ENCODE assay signal across 1 cellular context in the genomic region with DNA sequence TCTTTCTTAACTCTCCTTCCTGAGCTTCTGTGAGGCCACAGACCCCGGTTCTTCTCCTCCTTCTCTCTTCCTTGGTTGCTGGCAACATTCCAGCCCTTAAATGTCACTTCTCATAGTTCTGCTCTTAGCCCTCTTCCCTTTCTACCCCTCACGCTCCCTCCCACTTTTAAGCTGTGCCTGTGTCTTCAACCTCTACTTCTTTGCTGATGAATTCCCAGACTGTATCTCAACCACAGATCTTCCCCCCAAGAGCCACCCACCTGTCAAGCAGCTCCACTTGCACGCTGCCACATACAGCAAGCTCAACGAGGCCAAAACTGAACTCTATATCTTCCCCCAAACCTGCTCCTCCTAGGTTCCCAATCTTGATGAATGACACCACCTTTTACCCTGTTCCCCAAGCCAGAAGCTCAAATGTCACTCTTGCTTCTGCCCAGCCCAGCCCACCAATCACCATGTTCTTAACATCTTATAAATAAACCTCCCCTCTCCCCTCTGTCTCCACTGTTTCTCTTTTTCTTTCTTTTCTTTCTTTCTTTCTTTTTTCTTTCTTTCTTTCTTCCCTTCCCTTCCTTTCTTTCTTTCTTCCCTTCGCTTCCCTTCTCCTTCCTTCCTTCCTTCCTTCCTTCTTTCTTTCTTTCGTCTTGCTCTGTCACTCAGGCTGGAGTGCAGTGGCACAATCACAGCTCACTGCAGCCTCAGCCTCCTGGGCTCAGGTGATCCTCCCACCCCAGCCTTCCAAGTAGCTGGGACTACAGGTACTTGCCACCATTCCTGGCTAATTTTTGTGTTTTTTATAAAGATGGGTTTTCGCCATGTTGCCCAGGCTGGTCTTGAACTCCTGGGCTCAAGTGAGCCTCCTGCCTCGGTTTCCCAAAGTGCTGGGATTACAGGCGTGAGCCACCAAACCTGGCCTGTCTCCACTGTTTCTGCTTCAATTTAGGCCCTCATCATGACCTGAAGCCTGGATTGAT.
TF ChIP-seq lines count a peak whose summit lies in the region.

No MANE protein-coding gene starts in this region.

TF ChIP-seq in K562, 482 proteins besides CTCF, POLR2A, EP300 and RAD21 (continued from another document and continues in another):
- TF ChIP-seq, protein P1, sequence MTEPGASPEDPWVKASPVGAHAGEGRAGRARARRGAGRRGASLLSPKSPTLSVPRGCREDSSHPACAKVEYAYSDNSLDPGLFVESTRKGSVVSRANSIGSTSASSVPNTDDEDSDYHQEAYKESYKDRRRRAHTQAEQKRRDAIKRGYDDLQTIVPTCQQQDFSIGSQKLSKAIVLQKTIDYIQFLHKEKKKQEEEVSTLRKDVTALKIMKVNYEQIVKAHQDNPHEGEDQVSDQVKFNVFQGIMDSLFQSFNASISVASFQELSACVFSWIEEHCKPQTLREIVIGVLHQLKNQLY (CRISPR knock-in tag; conservative IDR thresholded peaks at IDR 0.05), result no peak
- TF ChIP-seq YY1 (IDR thresholded peaks at IDR 0.05; ENCODE audit: borderline replicate concordance in 1 of 3, control insufficient read depth in 1 of 3, extremely low read depth in 1 of 3, insufficient read depth in 3 of 3, insufficient read length in 1 of 3, insufficient replicate concordance in 2 of 3, low read depth in 1 of 3, low read length in 2 of 3) (no peak), ZNF311 (CRISPR knock-in tag; IDR thresholded peaks at IDR 0.05) (no peak), GABPB2 (CRISPR knock-in tag; conservative IDR thresholded peaks at IDR 0.05) (no peak), GATAD2A (IDR thresholded peaks at IDR 0.05) (peak; percentile 84; the same call in 1 of the 2 replicates), MTA2 (IDR thresholded peaks at IDR 0.05; ENCODE audit: low read depth) (peak; percentile 56; the same call in 1 of the 2 replicates), ZNF696 (CRISPR knock-in tag; conservative IDR thresholded peaks at IDR 0.05) (no peak), U2AF1 (optimal IDR thresholded peaks at IDR 0.05; ENCODE audit: low read depth, low read length) (no peak), ZNF24 (IDR thresholded peaks at IDR 0.05) (no peak), ZNF561 (CRISPR knock-in tag; conservative IDR thresholded peaks at IDR 0.05) (no peak), DACH1 (IDR thresholded peaks at IDR 0.05; ENCODE audit: partially characterized antibody) (no peak), SRSF7 (optimal IDR thresholded peaks at IDR 0.05; ENCODE audit: low read depth, low read length) (no peak), CCAR2 (IDR thresholded peaks at IDR 0.05; ENCODE audit: low read depth, low read length) (no peak), CHCHD3 (CRISPR knock-in tag; IDR thresholded peaks at IDR 0.05) (no peak), ZNF699 (CRISPR knock-in tag; IDR thresholded peaks at IDR 0.05; ENCODE audit: insufficient replicate concordance) (no peak), BRD4 (IDR thresholded peaks at IDR 0.05) (no peak), ZFP36 (IDR thresholded peaks at IDR 0.05; ENCODE audit: low read depth, low read length, partially characterized antibody) (peak; percentile 4), NFE2L1 (tag; IDR thresholded peaks at IDR 0.05; ENCODE audit: borderline replicate concordance, low read depth) (no peak), KLF1 (tag; IDR thresholded peaks at IDR 0.05) (no peak), RBM14 (IDR thresholded peaks at IDR 0.05; ENCODE audit: borderline replicate concordance, insufficient read depth, low read depth, low read length) (no peak), KLF10 (CRISPR knock-in tag; IDR thresholded peaks at IDR 0.05) (no peak), RBM22 (IDR thresholded peaks at IDR 0.05; ENCODE audit: low read depth, low read length, poor library complexity, severe bottlenecking) (no peak), MCM3 (IDR thresholded peaks at IDR 0.05) (no peak), BACH1 (tag; IDR thresholded peaks at IDR 0.05) (peak; percentile 64; the same call in 1 of the 2 replicates), TCF3 (CRISPR knock-in tag; IDR thresholded peaks at IDR 0.05) (no peak; the same call in 1 of the 2 replicates), CEBPG (CRISPR knock-in tag; IDR thresholded peaks at IDR 0.05) (no peak), CEBPG (tag; conservative IDR thresholded peaks at IDR 0.05 in 1 of 2, IDR thresholded peaks at IDR 0.05 in 1 of 2) (no peak), HDAC1 (IDR thresholded peaks at IDR 0.05) (peak in 1 of 2 experiments; percentile 88; a peak in 2 of 4 replicates), KDM4B (IDR thresholded peaks at IDR 0.05; ENCODE audit: borderline replicate concordance in 2 of 2, low read depth in 1 of 2) (0 out of 4 replicates have a peak, but pooled peaks of 1 of the 2 experiments have one; percentile 8), ZBTB17 (CRISPR knock-in tag; IDR thresholded peaks at IDR 0.05) (peak; percentile 37; the same call in 1 of the 2 replicates), SIX5 (IDR thresholded peaks at IDR 0.05; ENCODE audit: borderline replicate concordance in 1 of 2, insufficient read depth in 1 of 2, low read depth in 1 of 2, low read length in 2 of 2) (no peak), POLR2G (IDR thresholded peaks at IDR 0.05; ENCODE audit: low read depth, low read length) (no peak)
- TF ChIP-seq, protein P2, sequence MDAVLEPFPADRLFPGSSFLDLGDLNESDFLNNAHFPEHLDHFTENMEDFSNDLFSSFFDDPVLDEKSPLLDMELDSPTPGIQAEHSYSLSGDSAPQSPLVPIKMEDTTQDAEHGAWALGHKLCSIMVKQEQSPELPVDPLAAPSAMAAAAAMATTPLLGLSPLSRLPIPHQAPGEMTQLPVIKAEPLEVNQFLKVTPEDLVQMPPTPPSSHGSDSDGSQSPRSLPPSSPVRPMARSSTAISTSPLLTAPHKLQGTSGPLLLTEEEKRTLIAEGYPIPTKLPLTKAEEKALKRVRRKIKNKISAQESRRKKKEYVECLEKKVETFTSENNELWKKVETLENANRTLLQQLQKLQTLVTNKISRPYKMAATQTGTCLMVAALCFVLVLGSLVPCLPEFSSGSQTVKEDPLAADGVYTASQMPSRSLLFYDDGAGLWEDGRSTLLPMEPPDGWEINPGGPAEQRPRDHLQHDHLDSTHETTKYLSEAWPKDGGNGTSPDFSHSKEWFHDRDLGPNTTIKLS (IDR thresholded peaks at IDR 0.05; ENCODE audit: borderline replicate concordance, low read depth), result peak; percentile 58; the same call in 1 of the 2 replicates
- TF ChIP-seq, protein P3, sequence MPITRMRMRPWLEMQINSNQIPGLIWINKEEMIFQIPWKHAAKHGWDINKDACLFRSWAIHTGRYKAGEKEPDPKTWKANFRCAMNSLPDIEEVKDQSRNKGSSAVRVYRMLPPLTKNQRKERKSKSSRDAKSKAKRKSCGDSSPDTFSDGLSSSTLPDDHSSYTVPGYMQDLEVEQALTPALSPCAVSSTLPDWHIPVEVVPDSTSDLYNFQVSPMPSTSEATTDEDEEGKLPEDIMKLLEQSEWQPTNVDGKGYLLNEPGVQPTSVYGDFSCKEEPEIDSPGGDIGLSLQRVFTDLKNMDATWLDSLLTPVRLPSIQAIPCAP (CRISPR knock-in tag; IDR thresholded peaks at IDR 0.05; ENCODE audit: borderline replicate concordance), result no peak
- TF ChIP-seq, protein P4, sequence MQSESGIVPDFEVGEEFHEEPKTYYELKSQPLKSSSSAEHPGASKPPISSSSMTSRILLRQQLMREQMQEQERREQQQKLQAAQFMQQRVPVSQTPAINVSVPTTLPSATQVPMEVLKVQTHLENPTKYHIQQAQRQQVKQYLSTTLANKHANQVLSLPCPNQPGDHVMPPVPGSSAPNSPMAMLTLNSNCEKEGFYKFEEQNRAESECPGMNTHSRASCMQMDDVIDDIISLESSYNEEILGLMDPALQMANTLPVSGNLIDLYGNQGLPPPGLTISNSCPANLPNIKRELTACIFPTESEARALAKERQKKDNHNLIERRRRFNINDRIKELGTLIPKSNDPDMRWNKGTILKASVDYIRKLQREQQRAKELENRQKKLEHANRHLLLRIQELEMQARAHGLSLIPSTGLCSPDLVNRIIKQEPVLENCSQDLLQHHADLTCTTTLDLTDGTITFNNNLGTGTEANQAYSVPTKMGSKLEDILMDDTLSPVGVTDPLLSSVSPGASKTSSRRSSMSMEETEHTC (IDR thresholded peaks at IDR 0.05), result no peak
- TF ChIP-seq, protein P5, sequence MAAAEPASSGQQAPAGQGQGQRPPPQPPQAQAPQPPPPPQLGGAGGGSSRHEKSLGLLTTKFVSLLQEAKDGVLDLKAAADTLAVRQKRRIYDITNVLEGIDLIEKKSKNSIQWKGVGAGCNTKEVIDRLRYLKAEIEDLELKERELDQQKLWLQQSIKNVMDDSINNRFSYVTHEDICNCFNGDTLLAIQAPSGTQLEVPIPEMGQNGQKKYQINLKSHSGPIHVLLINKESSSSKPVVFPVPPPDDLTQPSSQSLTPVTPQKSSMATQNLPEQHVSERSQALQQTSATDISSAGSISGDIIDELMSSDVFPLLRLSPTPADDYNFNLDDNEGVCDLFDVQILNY (CRISPR knock-in tag; IDR thresholded peaks at IDR 0.05), result no peak
- TF ChIP-seq, protein P6, sequence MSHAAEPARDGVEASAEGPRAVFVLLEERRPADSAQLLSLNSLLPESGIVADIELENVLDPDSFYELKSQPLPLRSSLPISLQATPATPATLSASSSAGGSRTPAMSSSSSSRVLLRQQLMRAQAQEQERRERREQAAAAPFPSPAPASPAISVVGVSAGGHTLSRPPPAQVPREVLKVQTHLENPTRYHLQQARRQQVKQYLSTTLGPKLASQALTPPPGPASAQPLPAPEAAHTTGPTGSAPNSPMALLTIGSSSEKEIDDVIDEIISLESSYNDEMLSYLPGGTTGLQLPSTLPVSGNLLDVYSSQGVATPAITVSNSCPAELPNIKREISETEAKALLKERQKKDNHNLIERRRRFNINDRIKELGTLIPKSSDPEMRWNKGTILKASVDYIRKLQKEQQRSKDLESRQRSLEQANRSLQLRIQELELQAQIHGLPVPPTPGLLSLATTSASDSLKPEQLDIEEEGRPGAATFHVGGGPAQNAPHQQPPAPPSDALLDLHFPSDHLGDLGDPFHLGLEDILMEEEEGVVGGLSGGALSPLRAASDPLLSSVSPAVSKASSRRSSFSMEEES (CRISPR knock-in tag; IDR thresholded peaks at IDR 0.05), result no peak
- TF ChIP-seq, protein P7, sequence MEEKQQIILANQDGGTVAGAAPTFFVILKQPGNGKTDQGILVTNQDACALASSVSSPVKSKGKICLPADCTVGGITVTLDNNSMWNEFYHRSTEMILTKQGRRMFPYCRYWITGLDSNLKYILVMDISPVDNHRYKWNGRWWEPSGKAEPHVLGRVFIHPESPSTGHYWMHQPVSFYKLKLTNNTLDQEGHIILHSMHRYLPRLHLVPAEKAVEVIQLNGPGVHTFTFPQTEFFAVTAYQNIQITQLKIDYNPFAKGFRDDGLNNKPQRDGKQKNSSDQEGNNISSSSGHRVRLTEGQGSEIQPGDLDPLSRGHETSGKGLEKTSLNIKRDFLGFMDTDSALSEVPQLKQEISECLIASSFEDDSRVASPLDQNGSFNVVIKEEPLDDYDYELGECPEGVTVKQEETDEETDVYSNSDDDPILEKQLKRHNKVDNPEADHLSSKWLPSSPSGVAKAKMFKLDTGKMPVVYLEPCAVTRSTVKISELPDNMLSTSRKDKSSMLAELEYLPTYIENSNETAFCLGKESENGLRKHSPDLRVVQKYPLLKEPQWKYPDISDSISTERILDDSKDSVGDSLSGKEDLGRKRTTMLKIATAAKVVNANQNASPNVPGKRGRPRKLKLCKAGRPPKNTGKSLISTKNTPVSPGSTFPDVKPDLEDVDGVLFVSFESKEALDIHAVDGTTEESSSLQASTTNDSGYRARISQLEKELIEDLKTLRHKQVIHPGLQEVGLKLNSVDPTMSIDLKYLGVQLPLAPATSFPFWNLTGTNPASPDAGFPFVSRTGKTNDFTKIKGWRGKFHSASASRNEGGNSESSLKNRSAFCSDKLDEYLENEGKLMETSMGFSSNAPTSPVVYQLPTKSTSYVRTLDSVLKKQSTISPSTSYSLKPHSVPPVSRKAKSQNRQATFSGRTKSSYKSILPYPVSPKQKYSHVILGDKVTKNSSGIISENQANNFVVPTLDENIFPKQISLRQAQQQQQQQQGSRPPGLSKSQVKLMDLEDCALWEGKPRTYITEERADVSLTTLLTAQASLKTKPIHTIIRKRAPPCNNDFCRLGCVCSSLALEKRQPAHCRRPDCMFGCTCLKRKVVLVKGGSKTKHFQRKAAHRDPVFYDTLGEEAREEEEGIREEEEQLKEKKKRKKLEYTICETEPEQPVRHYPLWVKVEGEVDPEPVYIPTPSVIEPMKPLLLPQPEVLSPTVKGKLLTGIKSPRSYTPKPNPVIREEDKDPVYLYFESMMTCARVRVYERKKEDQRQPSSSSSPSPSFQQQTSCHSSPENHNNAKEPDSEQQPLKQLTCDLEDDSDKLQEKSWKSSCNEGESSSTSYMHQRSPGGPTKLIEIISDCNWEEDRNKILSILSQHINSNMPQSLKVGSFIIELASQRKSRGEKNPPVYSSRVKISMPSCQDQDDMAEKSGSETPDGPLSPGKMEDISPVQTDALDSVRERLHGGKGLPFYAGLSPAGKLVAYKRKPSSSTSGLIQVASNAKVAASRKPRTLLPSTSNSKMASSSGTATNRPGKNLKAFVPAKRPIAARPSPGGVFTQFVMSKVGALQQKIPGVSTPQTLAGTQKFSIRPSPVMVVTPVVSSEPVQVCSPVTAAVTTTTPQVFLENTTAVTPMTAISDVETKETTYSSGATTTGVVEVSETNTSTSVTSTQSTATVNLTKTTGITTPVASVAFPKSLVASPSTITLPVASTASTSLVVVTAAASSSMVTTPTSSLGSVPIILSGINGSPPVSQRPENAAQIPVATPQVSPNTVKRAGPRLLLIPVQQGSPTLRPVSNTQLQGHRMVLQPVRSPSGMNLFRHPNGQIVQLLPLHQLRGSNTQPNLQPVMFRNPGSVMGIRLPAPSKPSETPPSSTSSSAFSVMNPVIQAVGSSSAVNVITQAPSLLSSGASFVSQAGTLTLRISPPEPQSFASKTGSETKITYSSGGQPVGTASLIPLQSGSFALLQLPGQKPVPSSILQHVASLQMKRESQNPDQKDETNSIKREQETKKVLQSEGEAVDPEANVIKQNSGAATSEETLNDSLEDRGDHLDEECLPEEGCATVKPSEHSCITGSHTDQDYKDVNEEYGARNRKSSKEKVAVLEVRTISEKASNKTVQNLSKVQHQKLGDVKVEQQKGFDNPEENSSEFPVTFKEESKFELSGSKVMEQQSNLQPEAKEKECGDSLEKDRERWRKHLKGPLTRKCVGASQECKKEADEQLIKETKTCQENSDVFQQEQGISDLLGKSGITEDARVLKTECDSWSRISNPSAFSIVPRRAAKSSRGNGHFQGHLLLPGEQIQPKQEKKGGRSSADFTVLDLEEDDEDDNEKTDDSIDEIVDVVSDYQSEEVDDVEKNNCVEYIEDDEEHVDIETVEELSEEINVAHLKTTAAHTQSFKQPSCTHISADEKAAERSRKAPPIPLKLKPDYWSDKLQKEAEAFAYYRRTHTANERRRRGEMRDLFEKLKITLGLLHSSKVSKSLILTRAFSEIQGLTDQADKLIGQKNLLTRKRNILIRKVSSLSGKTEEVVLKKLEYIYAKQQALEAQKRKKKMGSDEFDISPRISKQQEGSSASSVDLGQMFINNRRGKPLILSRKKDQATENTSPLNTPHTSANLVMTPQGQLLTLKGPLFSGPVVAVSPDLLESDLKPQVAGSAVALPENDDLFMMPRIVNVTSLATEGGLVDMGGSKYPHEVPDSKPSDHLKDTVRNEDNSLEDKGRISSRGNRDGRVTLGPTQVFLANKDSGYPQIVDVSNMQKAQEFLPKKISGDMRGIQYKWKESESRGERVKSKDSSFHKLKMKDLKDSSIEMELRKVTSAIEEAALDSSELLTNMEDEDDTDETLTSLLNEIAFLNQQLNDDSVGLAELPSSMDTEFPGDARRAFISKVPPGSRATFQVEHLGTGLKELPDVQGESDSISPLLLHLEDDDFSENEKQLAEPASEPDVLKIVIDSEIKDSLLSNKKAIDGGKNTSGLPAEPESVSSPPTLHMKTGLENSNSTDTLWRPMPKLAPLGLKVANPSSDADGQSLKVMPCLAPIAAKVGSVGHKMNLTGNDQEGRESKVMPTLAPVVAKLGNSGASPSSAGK (IDR thresholded peaks at IDR 0.05), result peak; percentile 99
- TF ChIP-seq, protein P8, sequence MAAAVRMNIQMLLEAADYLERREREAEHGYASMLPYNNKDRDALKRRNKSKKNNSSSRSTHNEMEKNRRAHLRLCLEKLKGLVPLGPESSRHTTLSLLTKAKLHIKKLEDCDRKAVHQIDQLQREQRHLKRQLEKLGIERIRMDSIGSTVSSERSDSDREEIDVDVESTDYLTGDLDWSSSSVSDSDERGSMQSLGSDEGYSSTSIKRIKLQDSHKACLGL (CRISPR knock-in tag; IDR thresholded peaks at IDR 0.05; ENCODE audit: borderline replicate concordance, poor library complexity, severe bottlenecking), result no peak
